Comparison of ENCODE assay signal across 8 cellular contexts in genomic region chr2:172101008-172101706, GRCh38. TPM values are rescaled to one million over a fixed set of nuclear protein-coding genes. Genes with fewer than 3 reads are reported as not detected.
A peak's percentile ranks its signal among the peaks of the same experiment; 100 is the strongest.
DNase-seq lines count a peak whose midpoint lies in the region; ATAC-seq, FAIRE-seq and TF ChIP-seq lines count a peak whose summit lies in the region.

No MANE protein-coding gene starts in this region.

- peaks cover 55% of the 10 kb centered on the region for H3K4me1 Mint-ChIP-seq in activated naive CD4-positive, alpha-beta T cell treated with anti-CD3 and anti-CD28 coated beads for 36 hours (ENCODE audit: low read depth)
- H3K4me1 Mint-ChIP-seq in stimulated activated memory B cell treated with anti-CD40 and anti-IgM and Interleukin-4, amounts not matched to agents 10 μg/mL and 1 μg/mL and 100 μg/mL, for 72 hours = peaks cover 45% of the 10 kb centered on the region

- FAIRE-seq in endothelial cell of umbilical vein (lab: Jason Lieb, UNC) = no peak

- H3K79me2 ChIP-seq in PC-3 (ENCODE audit: low read length) (no peaks in the 10 kb centered on the region), endothelial cell of umbilical vein (ENCODE audit: control insufficient read depth, insufficient read depth, low read length) (no peaks in the 10 kb centered on the region)

- TF ChIP-seq POLR2A in endothelial cell of umbilical vein (IDR thresholded peaks at IDR 0.05; ENCODE audit: low read depth, low read length) (no peak), GM18505 (IDR thresholded peaks at IDR 0.05; ENCODE audit: borderline replicate concordance, extremely low read depth, insufficient read depth, insufficient read length) (no peak)

- H3K4me3 ChIP-seq in PC-3 (ENCODE audit: low read length) (peak overlapping the region; percentile 78; the same call in 1 of the 2 replicates), endothelial cell of umbilical vein (replicated peaks in 1 of 3; ENCODE audit: insufficient read depth in 1 of 3, low read depth in 1 of 3, low read length in 3 of 3) (no peak overlapping the region)

- POLR2A ChIA-PET in PC-3 (lab: Charles Lee; ENCODE audit: unreplicated experiment) = no interaction called here
- POLR2A ChIA-PET in endothelial cell of umbilical vein (lab: Charles Lee) = no interaction called here

- BruUV-seq in PC-3 (replicated peaks; lab: Mats Ljungman, UMichigan) (no TSS peak), endothelial cell of umbilical vein (replicated peaks; lab: Mats Ljungman, UMichigan) (no TSS peak)

- H3K4me2 ChIP-seq in PC-3 (ENCODE audit: low read length) (peak overlapping the region; percentile 99), endothelial cell of umbilical vein (ENCODE audit: insufficient read depth, low read length) (no peak overlapping the region)

- H3K9me3 Mint-ChIP-seq in activated naive CD4-positive, alpha-beta T cell treated with anti-CD3 and anti-CD28 coated beads for 36 hours = no peaks in the 10 kb centered on the region
- no peaks in the 10 kb centered on the region for H3K9me3 Mint-ChIP-seq in activated naive CD4-positive, alpha-beta T cell treated with anti-CD3 and anti-CD28 coated beads, Interleukin-2, amount 50 U/mL, for 72 hours
- peaks cover 4% of the 10 kb centered on the region for H3K9me3 Mint-ChIP-seq in stimulated activated memory B cell treated with anti-CD40 and anti-IgM and Interleukin-4, amounts not matched to agents 10 μg/mL and 1 μg/mL and 100 μg/mL, for 72 hours

- no peaks in the 10 kb centered on the region for H3K36me3 Mint-ChIP-seq in activated naive CD4-positive, alpha-beta T cell treated with anti-CD3 and anti-CD28 coated beads for 36 hours (ENCODE audit: low read depth)
- peaks cover 0 to 11% of the 10 kb centered on the region in 2 donors for H3K36me3 Mint-ChIP-seq in activated naive CD4-positive, alpha-beta T cell treated with anti-CD3 and anti-CD28 coated beads, Interleukin-2, amount 50 U/mL, for 72 hours
- no peaks in the 10 kb centered on the region for H3K36me3 Mint-ChIP-seq in stimulated activated memory B cell treated with anti-CD40 and anti-IgM and Interleukin-4, amounts not matched to agents 10 μg/mL and 1 μg/mL and 100 μg/mL, for 72 hours

- H2AFZ ChIP-seq in PC-3 (ENCODE audit: low read length) (no peak overlapping the region), endothelial cell of umbilical vein (ENCODE audit: low read depth, low read length) (no peak overlapping the region)

- intact Hi-C loops in activated naive CD4-positive, alpha-beta T cell treated with anti-CD3 and anti-CD28 coated beads for 36 hours (cut with micrococcal nuclease) = loop anchor here (1.0 to 10.0 kb wide), 7 partner anchors 16 to 936 kb away; partner anchors contain the start of genes DLX1, DYNC1I2, PDK1 and TLK1
- intact Hi-C loops in PC-3 (cut with micrococcal nuclease) = loop anchor here (5.0 kb wide), 1 partner anchor 529 kb away; no protein-coding TSS in a partner anchor
- intact Hi-C loops in endothelial cell of umbilical vein (cut with micrococcal nuclease) = loop anchor here (5.0 to 10.0 kb wide), 3 partner anchors 206 to 1126 kb away; partner anchors contain the start of genes DYNC1I2 and SLC25A12

- H3K27ac ChIP-seq in PC-3 (ENCODE audit: low read length) = no peak overlapping the region
- no peak overlapping the region for H3K27ac ChIP-seq in endothelial cell of umbilical vein (ENCODE audit: insufficient read depth, low read depth, low read length)

- H3K4me1 ChIP-seq in PC-3 (ENCODE audit: insufficient read depth, low read length) (peaks cover 35% of the 10 kb centered on the region), endothelial cell of umbilical vein (ENCODE audit: control insufficient read depth, extremely low read depth, insufficient read depth, low read length) (peaks cover 42% of the 10 kb centered on the region)

- peak overlapping the region; percentile 76 for H3K4me3 Mint-ChIP-seq in activated naive CD4-positive, alpha-beta T cell treated with anti-CD3 and anti-CD28 coated beads for 36 hours
- peak overlapping the region; percentile 76 for H3K4me3 Mint-ChIP-seq in stimulated activated memory B cell treated with anti-CD40 and anti-IgM and Interleukin-4, amounts not matched to agents 10 μg/mL and 1 μg/mL and 100 μg/mL, for 72 hours

- DNase-seq in activated naive CD4-positive, alpha-beta T cell treated with anti-CD3 and anti-CD28 coated beads for 36 hours = no peak
- DNase-seq in activated naive CD4-positive, alpha-beta T cell treated with anti-CD3 and anti-CD28 coated beads, Interleukin-2, amount 50 U/mL, for 72 hours (ENCODE audit: low spot score in 2 of 2) = no peak
- DNase-seq in PC-3 (no peak), endothelial cell of umbilical vein (ENCODE audit: low read depth, low spot score) (no peak)

- H3K9me3 ChIP-seq in PC-3 (ENCODE audit: low read length) (no peaks in the 10 kb centered on the region), endothelial cell of umbilical vein (replicated peaks; ENCODE audit: control insufficient read depth, insufficient read depth, low read length) (no peaks in the 10 kb centered on the region)

- peaks cover 74% of the 10 kb centered on the region for H3K27me3 Mint-ChIP-seq in activated naive CD4-positive, alpha-beta T cell treated with anti-CD3 and anti-CD28 coated beads for 36 hours (ENCODE audit: low read depth)
- H3K27me3 Mint-ChIP-seq in stimulated activated memory B cell treated with anti-CD40 and anti-IgM and Interleukin-4, amounts not matched to agents 10 μg/mL and 1 μg/mL and 100 μg/mL, for 72 hours = peaks cover 95% of the 10 kb centered on the region

- CTCF ChIA-PET in activated naive CD4-positive, alpha-beta T cell treated with anti-CD3 and anti-CD28 coated beads for 36 hours (lab: Charles Lee) = interaction anchor here (0.8 to 3.2 kb wide), 7 partner anchors 9 to 386 kb away, joined by 3 to 21 read pairs (median 4); partner anchors contain the start of gene DLX1
- CTCF ChIA-PET in PC-3 (lab: Charles Lee) = no interaction called here
- CTCF ChIA-PET in endothelial cell of umbilical vein (lab: Charles Lee) = interaction anchor here (1.3 to 8.6 kb wide), 3 partner anchors 18 to 396 kb away, joined by 3 to 193 read pairs (median 6); no protein-coding TSS in a partner anchor

- TF ChIP-seq CTCF in PC-3 (conservative IDR thresholded peaks at IDR 0.05; ENCODE audit: low read depth, low read length) (no peak), endothelial cell of umbilical vein (IDR thresholded peaks at IDR 0.05; ENCODE audit: extremely low read depth in 1 of 2, insufficient read depth in 1 of 2, low read depth in 1 of 2, low read length in 2 of 2) (no peak)

- no peak overlapping the region for H3K9ac ChIP-seq in PC-3 (ENCODE audit: low read length)
- no peak overlapping the region for H3K9ac ChIP-seq in endothelial cell of umbilical vein (replicated peaks; ENCODE audit: extremely low read depth, insufficient read depth, low read length)

- H3K9me1 ChIP-seq in endothelial cell of umbilical vein (replicated peaks; ENCODE audit: control insufficient read depth, extremely low read depth, insufficient read depth, low read length) = no peaks in the 10 kb centered on the region

- dilution Hi-C loops in endothelial cell of umbilical vein (cut with MboI; ENCODE audit: extremely low pct_ligation_motif_present, low sequenced_read_pairs) = no loop called here

- H3K27ac Mint-ChIP-seq in activated naive CD4-positive, alpha-beta T cell treated with anti-CD3 and anti-CD28 coated beads for 36 hours = no peak overlapping the region
- peak overlapping the region in 1 of 2 donors; percentile 33 for H3K27ac Mint-ChIP-seq in activated naive CD4-positive, alpha-beta T cell treated with anti-CD3 and anti-CD28 coated beads, Interleukin-2, amount 50 U/mL, for 72 hours
- H3K27ac Mint-ChIP-seq in stimulated activated memory B cell treated with anti-CD40 and anti-IgM and Interleukin-4, amounts not matched to agents 10 μg/mL and 1 μg/mL and 100 μg/mL, for 72 hours = no peak overlapping the region

- H3K36me3 ChIP-seq in PC-3 (ENCODE audit: low read depth, low read length) (no peaks in the 10 kb centered on the region), endothelial cell of umbilical vein (ENCODE audit: control insufficient read depth in 2 of 2, extremely low read depth in 1 of 2, insufficient read depth in 2 of 2, low read length in 2 of 2) (no peaks in the 10 kb centered on the region)

- no peak for ATAC-seq in activated naive CD4-positive, alpha-beta T cell treated with anti-CD3 and anti-CD28 coated beads, Interleukin-2, amount 50 U/mL, for 72 hours
- ATAC-seq in PC-3 (no peak), GM18505 (IDR thresholded peaks at IDR 0.05; ENCODE audit: unreplicated experiment) (no peak), HG02885 (IDR thresholded peaks at IDR 0.05; ENCODE audit: poor library complexity, unreplicated experiment) (no peak), GM18867 (IDR thresholded peaks at IDR 0.05; ENCODE audit: unreplicated experiment) (no peak)
- ATAC-seq in stimulated activated memory B cell treated with anti-CD40 and anti-IgM and Interleukin-4, amounts not matched to agents 10 μg/mL and 1 μg/mL and 100 μg/mL, for 72 hours = no peak

- no peaks in the 10 kb centered on the region for H3K27me3 ChIP-seq in PC-3 (ENCODE audit: low read length)
- H3K27me3 ChIP-seq in endothelial cell of umbilical vein (ENCODE audit: control insufficient read depth in 2 of 2, insufficient read depth in 2 of 2, low read length in 2 of 2) = peaks cover 37 to 69% of the 10 kb centered on the region in 2 experiments

- no peaks in the 10 kb centered on the region for H3K9me2 ChIP-seq in PC-3 (replicated peaks; ENCODE audit: low read length)

- peaks cover 6% of the 10 kb centered on the region for H3F3A ChIP-seq in PC-3 (ENCODE audit: low read length, unreplicated experiment)

- H4K20me1 ChIP-seq in PC-3 (ENCODE audit: low read length) (no peaks in the 10 kb centered on the region), endothelial cell of umbilical vein (replicated peaks; ENCODE audit: control insufficient read depth, extremely low read depth, insufficient read depth, low read length) (no peaks in the 10 kb centered on the region)

RNA-seq across cellular contexts. Expression of gene DLX2, which starts 1.5 kb away (rescaled TPM):
- total RNA-seq in activated naive CD4-positive, alpha-beta T cell treated with anti-CD3 and anti-CD28 coated beads for 36 hours = not detected
- total RNA-seq in activated naive CD4-positive, alpha-beta T cell treated with anti-CD3 and anti-CD28 coated beads, Interleukin-2, amount 50 U/mL, for 72 hours = not detected
- total RNA-seq in PC-3 (2014; rRNA removed) (0.29 and 1.4 TPM in 2 replicates), endothelial cell of umbilical vein (not detected in 2 replicates)
- polyA plus RNA-seq in endothelial cell of umbilical vein = not detected in 2 replicates
- polyA plus RNA-seq in endothelial cell of umbilical vein (2011; cell fraction: cytosol; rRNA removed) = 0.03 TPM in 1 of 2 replicates, not detected in the other
- not detected in 2 replicates for polyA plus RNA-seq in endothelial cell of umbilical vein (2011; cell fraction: nucleus; rRNA removed)
- polyA plus RNA-seq in endothelial cell of umbilical vein (2012) = not detected in 2 replicates
- polyA minus RNA-seq in endothelial cell of umbilical vein = not detected in 2 replicates
- 0.82 TPM for polyA minus RNA-seq in endothelial cell of umbilical vein (2011; cell fraction: cytosol; rRNA and poly(A)+ RNA removed)
- not detected in 2 replicates for polyA minus RNA-seq in endothelial cell of umbilical vein (2011; cell fraction: nucleus; rRNA and poly(A)+ RNA removed)

RNA-seq across cellular contexts. Expression of gene DLX1, which starts 15.8 kb away (rescaled TPM):
- total RNA-seq in activated naive CD4-positive, alpha-beta T cell treated with anti-CD3 and anti-CD28 coated beads for 36 hours = not detected
- total RNA-seq in activated naive CD4-positive, alpha-beta T cell treated with anti-CD3 and anti-CD28 coated beads, Interleukin-2, amount 50 U/mL, for 72 hours = not detected
- total RNA-seq in PC-3 (2014; rRNA removed) (7.6 and 13.2 TPM in 2 replicates), endothelial cell of umbilical vein (not detected in 2 replicates)
- 0.12 and 0.14 TPM in 2 replicates for polyA plus RNA-seq in endothelial cell of umbilical vein
- 0.06 and 0.09 TPM in 2 replicates for polyA plus RNA-seq in endothelial cell of umbilical vein (2011; cell fraction: cytosol; rRNA removed)
- 0.21 and 0.42 TPM in 2 replicates for polyA plus RNA-seq in endothelial cell of umbilical vein (2011; cell fraction: nucleus; rRNA removed)
- polyA plus RNA-seq in endothelial cell of umbilical vein (2012) = not detected in 2 replicates
- polyA minus RNA-seq in endothelial cell of umbilical vein = 0.36 TPM in 1 of 2 replicates, not detected in the other
- 1.2 TPM for polyA minus RNA-seq in endothelial cell of umbilical vein (2011; cell fraction: cytosol; rRNA and poly(A)+ RNA removed)
- polyA minus RNA-seq in endothelial cell of umbilical vein (2011; cell fraction: nucleus; rRNA and poly(A)+ RNA removed) = not detected in 2 replicates
